Comparison of ENCODE assay signal across 24 cellular contexts in genomic region chr3:190646996-190647395, GRCh38.
"Had no signal": no experiment of that assay in that cellular context is flagged by ENCODE, and none has a peak within 500 bp of the region (broad histone marks: within the 10 kb centered on the region; RNA-seq: fewer than 3 reads in every experiment).

No MANE protein-coding gene starts in this region.

- H3K27me3 ChIP-seq: adrenal gland, body of pancreas, suprapubic skin, tibial nerve had no signal

- H3K4me1 Mint-ChIP-seq: activated naive CD8-positive, alpha-beta T cell treated with anti-CD3 and anti-CD28 coated beads for 36 hours; nephron had no signal

- H3K4me3 Mint-ChIP-seq: activated naive CD4-positive, alpha-beta T cell treated with anti-CD3 and anti-CD28 coated beads for 36 hours; activated naive CD8-positive, alpha-beta T cell treated with anti-CD3 and anti-CD28 coated beads for 36 hours; nephron had no signal

- H3K9me3 ChIP-seq: adrenal gland, body of pancreas, left ventricle myocardium inferior, suprapubic skin, tibial nerve had no signal

- H3K27me3 Mint-ChIP-seq: activated naive CD8-positive, alpha-beta T cell treated with anti-CD3 and anti-CD28 coated beads for 36 hours had no signal

- H3K9me3 Mint-ChIP-seq: activated naive CD4-positive, alpha-beta T cell treated with anti-CD3 and anti-CD28 coated beads for 36 hours; activated naive CD8-positive, alpha-beta T cell treated with anti-CD3 and anti-CD28 coated beads for 36 hours; nephron had no signal

- H3K27ac Mint-ChIP-seq: activated naive CD4-positive, alpha-beta T cell treated with anti-CD3 and anti-CD28 coated beads for 36 hours; activated naive CD8-positive, alpha-beta T cell treated with anti-CD3 and anti-CD28 coated beads for 36 hours; nephron had no signal

- ATAC-seq: body of pancreas, right cardiac atrium had no signal

- H3K4me1 ChIP-seq: adrenal gland, tibial nerve had no signal

- H3K27ac ChIP-seq: adrenal gland, body of pancreas, left ventricle myocardium inferior, suprapubic skin, tibial nerve had no signal

- FAIRE-seq: colon, endometrium, frontal cortex, islet of Langerhans had no signal

- H3K4me3 ChIP-seq: adrenal gland, body of pancreas, left ventricle myocardium inferior, suprapubic skin, tibial nerve had no signal

- DNase-seq: activated CD4-positive, alpha-beta T cell treated with anti-CD3 and anti-CD28 coated beads for 4 hours; activated CD4-positive, alpha-beta T cell treated with anti-CD3 and anti-CD28 coated beads, Interleukin-2, amount 50 U/mL, for 4 hours; activated CD8-positive, alpha-beta memory T cell treated with anti-CD3 and anti-CD28 coated beads for 24 hours; activated effector memory CD4-positive, alpha-beta T cell treated with Interleukin-2 at 50 U/mL for 16 hours; activated naive CD4-positive, alpha-beta T cell treated with anti-CD3 and anti-CD28 coated beads for 36 hours; activated naive CD8-positive, alpha-beta T cell treated with anti-CD3 and anti-CD28 coated beads for 36 hours; adrenal gland; aorta; body of pancreas; dermis blood vessel endothelial cell; effector CD4-positive, alpha-beta T cell; left ventricle myocardium inferior; posterior cingulate gyrus; right cardiac atrium; stimulated activated CD4-positive, alpha-beta T cell treated with anti-CD3 and anti-CD28 coated beads, Interleukin-15, amount 100 ng/mL, for 24 hours; stimulated activated CD4-positive, alpha-beta T cell treated with anti-CD3 and anti-CD28 coated beads, Interleukin-2, amount 100 ng/mL, for 24 hours; stimulated activated naive CD4-positive, alpha-beta T cell had no signal

- H3K36me3 ChIP-seq: adrenal gland, left ventricle myocardium inferior had no signal
